Comparison of ENCODE assay signal across 8 cellular contexts in the genomic region with DNA sequence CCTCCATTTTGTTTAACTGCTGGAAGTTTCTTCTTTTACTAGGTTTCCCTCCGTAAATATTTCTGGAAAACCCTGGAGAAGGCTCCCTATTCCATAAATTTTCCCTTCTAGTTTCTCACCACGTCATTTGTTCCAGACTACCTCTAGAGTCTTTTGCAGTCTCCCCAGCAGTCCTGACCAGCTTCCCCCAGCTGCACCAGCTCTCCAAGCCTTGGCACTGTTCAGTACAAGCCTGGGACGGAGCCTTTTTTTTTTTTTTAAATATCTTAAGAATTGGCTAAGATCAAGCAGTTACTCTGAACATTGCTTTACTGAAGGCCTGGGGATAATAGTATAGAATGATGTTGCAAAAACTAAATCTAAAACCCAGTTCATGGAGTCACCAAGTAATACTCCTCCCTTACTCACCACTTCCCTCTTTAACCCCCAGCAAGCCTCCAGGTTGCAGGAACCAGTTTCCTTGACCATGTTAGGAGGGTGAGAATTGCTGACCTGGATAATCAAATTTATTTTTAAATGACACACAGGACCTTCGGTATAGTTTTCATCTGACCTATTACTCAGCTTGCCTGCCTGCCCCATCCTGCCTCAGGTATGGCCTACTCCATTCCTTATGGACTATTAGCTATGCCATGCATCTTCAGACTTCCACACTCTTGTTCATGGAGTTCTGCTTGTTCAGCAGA. TPM values are rescaled to one million over a fixed set of nuclear protein-coding genes. Genes with fewer than 3 reads are reported as not detected.
DNase-seq lines count a peak whose midpoint lies in the region; TF ChIP-seq lines count a peak whose summit lies in the region.

No MANE protein-coding gene starts in this region.

- no peaks in the 10 kb centered on the region for H3K27me3 Mint-ChIP-seq in activated naive CD4-positive, alpha-beta T cell treated with anti-CD3 and anti-CD28 coated beads, Interleukin-2, amount 50 U/mL, for 24 hours
- peaks cover 6% of the 10 kb centered on the region for H3K27me3 Mint-ChIP-seq in nephron progenitor cell (ENCODE audit: low read depth, poor library complexity)

- no peaks in the 10 kb centered on the region for H3K9me3 Mint-ChIP-seq in activated naive CD4-positive, alpha-beta T cell treated with anti-CD3 and anti-CD28 coated beads, Interleukin-2, amount 50 U/mL, for 24 hours
- no peaks in the 10 kb centered on the region for H3K9me3 Mint-ChIP-seq in nephron progenitor cell

- H3K4me1 Mint-ChIP-seq in activated naive CD4-positive, alpha-beta T cell treated with anti-CD3 and anti-CD28 coated beads, Interleukin-2, amount 50 U/mL, for 24 hours = peaks cover 47% of the 10 kb centered on the region
- H3K4me1 Mint-ChIP-seq in nephron progenitor cell = peaks cover 30% of the 10 kb centered on the region

- H3K36me3 Mint-ChIP-seq in activated naive CD4-positive, alpha-beta T cell treated with anti-CD3 and anti-CD28 coated beads, Interleukin-2, amount 50 U/mL, for 24 hours = peaks cover 29% of the 10 kb centered on the region
- no peaks in the 10 kb centered on the region for H3K36me3 Mint-ChIP-seq in nephron progenitor cell (ENCODE audit: low read depth)

- H3K4me3 Mint-ChIP-seq in activated naive CD4-positive, alpha-beta T cell treated with anti-CD3 and anti-CD28 coated beads, Interleukin-2, amount 50 U/mL, for 24 hours = peak overlapping the region; percentile 97
- no peak overlapping the region for H3K4me3 Mint-ChIP-seq in nephron progenitor cell

- H3K4me3 ChIP-seq in dorsolateral prefrontal cortex = peak overlapping the region; percentile 6 to 72 (median 53)

- DNase-seq in activated naive CD4-positive, alpha-beta T cell treated with anti-CD3 and anti-CD28 coated beads, Interleukin-2, amount 50 U/mL, for 16 hours = no peak
- DNase-seq in MV-4-11 (lab: John Stamatoyannopoulos, UW) (peak; percentile 61), dorsolateral prefrontal cortex (no peak), nephron progenitor cell (no peak), HT-29 (ENCODE audit: low spot score) (no peak), dermis blood vessel endothelial cell (no peak), NCI-H2107 treated with DMSO at 0.1 percent for 48 hours (lab: John Stamatoyannopoulos, UW; ENCODE audit: unreplicated experiment) (no peak)

- intact Hi-C loops in dorsolateral prefrontal cortex (cut with DNase I) = loop anchor here in 1 of 2 donors (10.0 kb wide), 1 partner anchor 76 kb away; no protein-coding TSS in a partner anchor

- peak overlapping the region; percentile 99 for H3K27ac Mint-ChIP-seq in activated naive CD4-positive, alpha-beta T cell treated with anti-CD3 and anti-CD28 coated beads, Interleukin-2, amount 50 U/mL, for 24 hours
- peak overlapping the region; percentile 96 for H3K27ac Mint-ChIP-seq in nephron progenitor cell

- peak overlapping the region; percentile 60 to 98 (median 93) for H3K27ac ChIP-seq in dorsolateral prefrontal cortex

- TF ChIP-seq CTCF in dorsolateral prefrontal cortex (IDR thresholded peaks at IDR 0.05 in 54 of 56, conservative IDR thresholded peaks at IDR 0.05 in 2 of 56; ENCODE audit: low read depth in 1 of 56, partially characterized antibody in 56 of 56) = no peak
- no peak for TF ChIP-seq CTCF in nephron progenitor cell (IDR thresholded peaks at IDR 0.05)

- H3K27me3 ChIP-seq in dorsolateral prefrontal cortex = no peaks in the 10 kb centered on the region

RNA-seq across cellular contexts. Expression of a gene that starts 0.7 kb away (rescaled TPM):
- total RNA-seq in dorsolateral prefrontal cortex = 1 to 10 TPM in 70 of 120 experiments, under 1 TPM in 46, not detected in 4; 0.31 to 7.0 (median 1.2) TPM
- 0.05 and 0.23 TPM in 2 replicates for total RNA-seq in HT-29 (2014; rRNA removed; shearing (Covaris generic))
- 1.7 and 3.1 TPM in 2 replicates for total RNA-seq in dermis blood vessel endothelial cell
